28 cellular contexts compared by ENCODE assay signal in the genomic region with DNA sequence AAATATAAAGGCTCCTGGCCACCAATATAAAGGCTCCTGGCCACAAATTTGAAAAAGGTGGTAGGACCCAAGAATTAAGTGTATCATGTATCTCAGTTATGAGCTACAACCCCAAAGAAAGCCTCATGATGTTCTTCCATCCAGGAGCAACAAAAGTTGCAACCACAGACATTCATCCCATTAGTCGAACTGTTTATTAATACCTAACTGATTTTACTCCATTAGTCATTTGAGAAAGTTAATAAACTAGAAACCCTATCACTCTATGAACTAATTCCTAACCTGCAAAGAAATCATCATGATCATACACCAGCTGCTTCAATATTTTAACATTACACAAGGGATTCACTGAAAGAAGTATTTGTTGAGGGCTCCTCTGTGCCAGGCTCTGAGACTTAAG.
"Had no signal": no experiment of that assay in that cellular context is flagged by ENCODE, and none has a peak within 500 bp of the region (broad histone marks: within the 10 kb centered on the region; RNA-seq: fewer than 3 reads in every experiment).

No MANE protein-coding gene starts in this region.

- DNase-seq: activated effector memory CD4-positive, alpha-beta T cell treated with anti-CD3 and anti-CD28 coated beads, Interleukin-2, amount 50 U/mL, for 16 hours; activated effector memory CD4-positive, alpha-beta T cell treated with Interleukin-2 at 50 U/mL for 16 hours; activated gamma-delta T cell; activated gamma-delta T cell treated with Interleukin-2 at 50 U/mL for 16 hours; activated naive CD4-positive, alpha-beta T cell; activated naive CD4-positive, alpha-beta T cell treated with anti-CD3 and anti-CD28 coated beads for 36 hours; activated naive CD4-positive, alpha-beta T cell treated with anti-CD3 and anti-CD28 coated beads, Interleukin-2, amount 10 ng/mL, durations not matched to agents 7 days and 5 days; activated naive CD4-positive, alpha-beta T cell treated with anti-CD3 and anti-CD28 coated beads, Interleukin-2, amount 50 U/mL, for 16 hours; activated naive CD4-positive, alpha-beta T cell treated with Interleukin-2 at 50 U/mL for 16 hours; activated naive CD8-positive, alpha-beta T cell treated with anti-CD3 and anti-CD28 coated beads for 36 hours; activated naive CD8-positive, alpha-beta T cell treated with anti-CD3 and anti-CD28 coated beads, Interleukin-2, amount 10 ng/mL, durations not matched to agents 7 days and 5 days; activated naive CD8-positive, alpha-beta T cell treated with anti-CD3 and anti-CD28 coated beads, Interleukin-2, amount 50 U/mL, for 24 hours; activated T-cell treated with anti-CD3 and anti-CD28 coated beads for 4 hours; activated T-cell treated with anti-CD3 and anti-CD28 coated beads, Interleukin-2, amount 50 U/mL, for 1 hour; activated T-cell treated with anti-CD3 and anti-CD28 coated beads, Interleukin-2, amount 50 U/mL, for 24 hours; activated T-cell treated with anti-CD3 and anti-CD28 coated beads, Interleukin-2, amount 50 U/mL, for 4 hours; activated T-cell treated with anti-CD3 and anti-CD28 coated beads, Interleukin-2, amount 50 U/mL, for 48 hours; activated T-cell treated with anti-CD3 and anti-CD28 coated beads, Interleukin-2, amount 50 U/mL, for 72 hours; adrenal gland; amniotic stem cell; amygdala; anterior cingulate cortex; aorta; body of pancreas; brain microvascular endothelial cell; caudate nucleus; central memory CD4-positive, alpha-beta T cell; cerebellar nuclear complex had no signal
